In genomic region chr20:63453029-63453523, GRCh38 we compare ENCODE assay signal across 10 cellular contexts. TPM values are rescaled to one million over a fixed set of nuclear protein-coding genes. Genes with fewer than 3 reads are reported as not detected.
DNase-seq lines count a peak whose midpoint lies in the region; ATAC-seq and TF ChIP-seq lines count a peak whose summit lies in the region.
"Had no signal": no experiment of that assay in that cellular context is flagged by ENCODE, and none has a peak within 500 bp of the region (broad histone marks: within the 10 kb centered on the region; RNA-seq: fewer than 3 reads in every experiment).

No MANE protein-coding gene starts in this region.

- no peaks in the 10 kb centered on the region for H3K36me3 ChIP-seq in GM23338 (ENCODE audit: insufficient read depth)
- H3K36me3 ChIP-seq in CD4-positive, alpha-beta memory T cell (ENCODE audit: insufficient read depth, low read length) = no peaks in the 10 kb centered on the region

- no peaks in the 10 kb centered on the region; the same call in 1 of the 2 replicates for H3F3A ChIP-seq in GM23338 (replicated peaks; ENCODE audit: low read depth)

- H3K27me3 Mint-ChIP-seq in GM23338 (ENCODE audit: insufficient read depth, low read depth, poor library complexity) (peaks cover 16% of the 10 kb centered on the region), WTC11 (ENCODE audit: low read depth) (no peaks in the 10 kb centered on the region)
- H3K27me3 Mint-ChIP-seq in CD4-positive, alpha-beta memory T cell = peaks cover 6 to 13% of the 10 kb centered on the region in 2 donors

- peaks cover 14% of the 10 kb centered on the region for H4K20me1 ChIP-seq in GM23338 (replicated peaks; ENCODE audit: insufficient read depth)

- no peak overlapping the region for H3K4me2 ChIP-seq in GM23338

- no peaks in the 10 kb centered on the region for H3K9me3 Mint-ChIP-seq in GM23338
- H3K9me3 Mint-ChIP-seq in WTC11 = no peaks in the 10 kb centered on the region
- H3K9me3 Mint-ChIP-seq in CD4-positive, alpha-beta memory T cell = no peaks in the 10 kb centered on the region

- H3K4me3 Mint-ChIP-seq in GM23338 = no peak overlapping the region
- no peak overlapping the region for H3K4me3 Mint-ChIP-seq in WTC11
- no peak overlapping the region for H3K4me3 Mint-ChIP-seq in CD4-positive, alpha-beta memory T cell

- H3K27ac ChIP-seq in GM23338 (ENCODE audit: low read depth) = no peak overlapping the region
- H3K27ac ChIP-seq in CD4-positive, alpha-beta memory T cell (ENCODE audit: low read depth, low read length) = no peak overlapping the region

- DNase-seq in COLO668 (lab: John Stamatoyannopoulos, UW; ENCODE audit: unreplicated experiment) (peak; percentile 48), GM23338 (ENCODE audit: low spot score) (peak; percentile 48), WTC11 (ENCODE audit: low spot score) (no peak), left lobe of liver (ENCODE audit: low spot score) (no peak), NCI-H1105 (lab: John Stamatoyannopoulos, UW) (no peak)
- DNase-seq in CD4-positive, alpha-beta memory T cell = no peak
- DNase-seq: NCI-H2081 had no signal

- TF ChIP-seq CTCF in GM23338 (conservative IDR thresholded peaks at IDR 0.05; ENCODE audit: low read depth in 2 of 2) (peak in 1 of 2 experiments; percentile 13; a peak in 1 of 4 replicates), WTC11 (IDR thresholded peaks at IDR 0.05) (no peak)

- POLR2A ChIA-PET in WTC11 (lab: Charles Lee) = no interaction called here
- POLR2A ChIA-PET in CD4-positive, alpha-beta memory T cell (lab: Charles Lee; ENCODE audit: partially characterized antibody) = no interaction called here

- H3K9me2 ChIP-seq in GM23338 (ENCODE audit: insufficient read depth) = no peaks in the 10 kb centered on the region

- H3K4me1 ChIP-seq in GM23338 (ENCODE audit: insufficient read depth) = peaks cover 13% of the 10 kb centered on the region; the same call in 1 of the 2 replicates
- H3K4me1 ChIP-seq in CD4-positive, alpha-beta memory T cell (ENCODE audit: insufficient read depth, low read length) = no peaks in the 10 kb centered on the region

- H3K9me3 ChIP-seq in CD4-positive, alpha-beta memory T cell (ENCODE audit: control insufficient read depth in 1 of 2, low read length in 2 of 2) = no peaks in the 10 kb centered on the region

- intact Hi-C loops in CD4-positive, alpha-beta memory T cell (cut with micrococcal nuclease) = no loop called here

- no peaks in the 10 kb centered on the region for H3K27me3 ChIP-seq in GM23338 (ENCODE audit: insufficient read depth)
- H3K27me3 ChIP-seq in CD4-positive, alpha-beta memory T cell (ENCODE audit: insufficient read depth, low read length) = no peaks in the 10 kb centered on the region

- H2AFZ ChIP-seq in GM23338 = no peak overlapping the region

- H3K36me3 Mint-ChIP-seq in GM23338 (ENCODE audit: low read depth) = no peaks in the 10 kb centered on the region
- peaks cover 3% of the 10 kb centered on the region; the same call in 1 of the 2 replicates for H3K36me3 Mint-ChIP-seq in WTC11
- no peaks in the 10 kb centered on the region for H3K36me3 Mint-ChIP-seq in CD4-positive, alpha-beta memory T cell

- CTCF ChIA-PET in WTC11 (lab: Charles Lee) = interaction anchor here (0.6 to 2.1 kb wide), 5 partner anchors 8 to 71 kb away, joined by 3 to 9 read pairs (median 3); no protein-coding TSS in a partner anchor
- CTCF ChIA-PET in CD4-positive, alpha-beta memory T cell (lab: Charles Lee; ENCODE audit: partially characterized antibody) = no interaction called here

- ATAC-seq in GM23338 (peak; percentile 12), WTC11 (peak; percentile 25), left lobe of liver (peak; percentile 17), GM21717 (IDR thresholded peaks at IDR 0.05; ENCODE audit: unreplicated experiment) (no peak), GM21786 (IDR thresholded peaks at IDR 0.05; ENCODE audit: unreplicated experiment) (no peak)

- peaks cover 35% of the 10 kb centered on the region for H3K4me1 Mint-ChIP-seq in GM23338
- H3K4me1 Mint-ChIP-seq in WTC11 = peaks cover 36% of the 10 kb centered on the region
- peaks cover 0 to 11% (median under 1%) of the 10 kb centered on the region in 4 donors for H3K4me1 Mint-ChIP-seq in CD4-positive, alpha-beta memory T cell

- peaks cover 60% of the 10 kb centered on the region for H3K79me2 ChIP-seq in GM23338 (replicated peaks; ENCODE audit: insufficient read depth)

- H3K27ac Mint-ChIP-seq in GM23338 (no peak overlapping the region), WTC11 (no peak overlapping the region)
- no peak overlapping the region for H3K27ac Mint-ChIP-seq in CD4-positive, alpha-beta memory T cell

- H3K4me3 ChIP-seq in GM23338 = no peak overlapping the region
- no peak overlapping the region for H3K4me3 ChIP-seq in CD4-positive, alpha-beta memory T cell (ENCODE audit: low read length in 2 of 2)

TF ChIP-seq in WTC11, 78 proteins besides CTCF, POLR2A, EP300 and RAD21:
- TF ChIP-seq SOX15 (CRISPR knock-in tag; IDR thresholded peaks at IDR 0.05) (no peak), ZNF396 (CRISPR knock-in tag; IDR thresholded peaks at IDR 0.05; ENCODE audit: borderline replicate concordance) (no peak)
- TF ChIP-seq, protein P1, sequence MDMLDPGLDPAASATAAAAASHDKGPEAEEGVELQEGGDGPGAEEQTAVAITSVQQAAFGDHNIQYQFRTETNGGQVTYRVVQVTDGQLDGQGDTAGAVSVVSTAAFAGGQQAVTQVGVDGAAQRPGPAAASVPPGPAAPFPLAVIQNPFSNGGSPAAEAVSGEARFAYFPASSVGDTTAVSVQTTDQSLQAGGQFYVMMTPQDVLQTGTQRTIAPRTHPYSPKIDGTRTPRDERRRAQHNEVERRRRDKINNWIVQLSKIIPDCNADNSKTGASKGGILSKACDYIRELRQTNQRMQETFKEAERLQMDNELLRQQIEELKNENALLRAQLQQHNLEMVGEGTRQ (CRISPR knock-in tag; IDR thresholded peaks at IDR 0.05) = no peak
- TF ChIP-seq, protein P2, sequence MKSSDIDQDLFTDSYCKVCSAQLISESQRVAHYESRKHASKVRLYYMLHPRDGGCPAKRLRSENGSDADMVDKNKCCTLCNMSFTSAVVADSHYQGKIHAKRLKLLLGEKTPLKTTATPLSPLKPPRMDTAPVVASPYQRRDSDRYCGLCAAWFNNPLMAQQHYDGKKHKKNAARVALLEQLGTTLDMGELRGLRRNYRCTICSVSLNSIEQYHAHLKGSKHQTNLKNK (CRISPR knock-in tag; IDR thresholded peaks at IDR 0.05) = no peak
- TF ChIP-seq, protein P3, sequence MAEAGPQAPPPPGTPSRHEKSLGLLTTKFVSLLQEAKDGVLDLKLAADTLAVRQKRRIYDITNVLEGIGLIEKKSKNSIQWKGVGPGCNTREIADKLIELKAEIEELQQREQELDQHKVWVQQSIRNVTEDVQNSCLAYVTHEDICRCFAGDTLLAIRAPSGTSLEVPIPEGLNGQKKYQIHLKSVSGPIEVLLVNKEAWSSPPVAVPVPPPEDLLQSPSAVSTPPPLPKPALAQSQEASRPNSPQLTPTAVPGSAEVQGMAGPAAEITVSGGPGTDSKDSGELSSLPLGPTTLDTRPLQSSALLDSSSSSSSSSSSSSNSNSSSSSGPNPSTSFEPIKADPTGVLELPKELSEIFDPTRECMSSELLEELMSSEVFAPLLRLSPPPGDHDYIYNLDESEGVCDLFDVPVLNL (CRISPR knock-in tag; IDR thresholded peaks at IDR 0.05; ENCODE audit: borderline replicate concordance, low read depth) = no peak

RNA-seq across cellular contexts. Expression of gene KCNQ2, which starts 19.4 kb away (rescaled TPM):
- 61.7 and 92.4 TPM in 2 replicates for total RNA-seq in GM23338 (2014; rRNA removed; shearing (Covaris generic))
- 67.9 and 68.5 TPM in 2 replicates for polyA plus RNA-seq in GM23338 (2016; fragmentation: Nextera tagmentation; extraction: Ambion mirVana)
- 99.8 to 112 TPM (median 108 TPM) in 3 replicates for total RNA-seq in WTC11 (2021)
- not detected for total RNA-seq in left lobe of liver
- total RNA-seq in CD4-positive, alpha-beta memory T cell = not detected
- not detected for polyA plus RNA-seq in CD4-positive, alpha-beta memory T cell
- total RNA-seq: posterior vena cava had no signal

RNA-seq across cellular contexts. Expression of gene EEF1A2, which starts 45.8 kb away (rescaled TPM):
- total RNA-seq in GM23338 (2014; rRNA removed; shearing (Covaris generic)) = 37.1 TPM in 2 replicates
- 1.3 and 1.4 TPM in 2 replicates for polyA plus RNA-seq in GM23338 (2016; fragmentation: Nextera tagmentation; extraction: Ambion mirVana)
- total RNA-seq in WTC11 (2021) (26.0 to 35.7 TPM (median 34.9 TPM) in 3 replicates), left lobe of liver (0.73 TPM)
- total RNA-seq in CD4-positive, alpha-beta memory T cell = under 1 TPM; 0.36 to 0.81 TPM
- not detected for polyA plus RNA-seq in CD4-positive, alpha-beta memory T cell

Comparison
In these comparisons a context has a peak if more than half of its experiments do, and no peak if none do; other contexts are left out.
1. DNase-seq: peak in COLO668 (single experiment) and GM23338 (single experiment); none in WTC11 (single experiment), left lobe of liver (single experiment), CD4-positive, alpha-beta memory T cell (0 of 5) and NCI-H1105 (single experiment).
2. ATAC-seq: peak in GM23338 (single experiment), WTC11 (single experiment) and left lobe of liver (single experiment); none in GM21717 (single experiment) and GM21786 (single experiment).
3. RNA of gene KCNQ2, which starts 19.4 kb away (total RNA-seq): 99.8 to 112 TPM in WTC11 and 61.7 to 92.4 TPM in GM23338; not detected in CD4-positive, alpha-beta memory T cell and not detected in left lobe of liver (single experiment); every median in the first group is over 10 times any median in the second.
4. RNA of gene EEF1A2, which starts 45.8 kb away (total RNA-seq): 37.1 TPM in GM23338 and 26.0 to 35.7 TPM in WTC11; 0.36 to 0.81 TPM in CD4-positive, alpha-beta memory T cell and 0.73 TPM in left lobe of liver (single experiment); every median in the first group is over 10 times any median in the second.